21 cellular contexts compared by ENCODE assay signal in genomic region chr16:54268340-54268739, GRCh38. TPM values are rescaled to one million over a fixed set of nuclear protein-coding genes. Genes with fewer than 3 reads are reported as not detected.
DNase-seq lines count a peak whose midpoint lies in the region; ATAC-seq, FAIRE-seq and TF ChIP-seq lines count a peak whose summit lies in the region.
"Had no signal": no experiment of that assay in that cellular context is flagged by ENCODE, and none has a peak within 500 bp of the region (broad histone marks: within the 10 kb centered on the region; RNA-seq: fewer than 3 reads in every experiment).

No MANE protein-coding gene starts in this region.

- H3K27me3 Mint-ChIP-seq in H9 (ENCODE audit: low read depth) = peaks cover 13% of the 10 kb centered on the region
- peaks cover 3% of the 10 kb centered on the region for H3K27me3 Mint-ChIP-seq in neural progenitor cell (ENCODE audit: insufficient read depth, low read depth)

- H2BK15ac ChIP-seq in H9 (ENCODE audit: low read depth, low read length) (no peak overlapping the region), H1 (ENCODE audit: low read length) (no peak overlapping the region)

- TF ChIP-seq EP300 in H1 (IDR thresholded peaks at IDR 0.05; ENCODE audit: borderline replicate concordance in 1 of 2, low read depth in 2 of 2, low read length in 2 of 2) = no peak

- H4K8ac ChIP-seq in H9 (replicated peaks; ENCODE audit: insufficient read length, low read depth, low read length) = no peak overlapping the region
- H4K8ac ChIP-seq in H1 (ENCODE audit: extremely low read depth, insufficient read depth, low read length) = no peak overlapping the region; the same call in 1 of the 2 replicates

- H2AFZ ChIP-seq in H9 (ENCODE audit: low read length) = no peak overlapping the region
- H2AFZ ChIP-seq in H1 (ENCODE audit: low read length) = 0 out of 2 replicates have a peak overlapping the region, but pooled peaks have one; percentile 47
- H2AFZ ChIP-seq in neural progenitor cell (replicated peaks) = peak overlapping the region; percentile 50

- no peak overlapping the region for H3T11ph ChIP-seq in H9 (ENCODE audit: low read length)

- H3K4me3 ChIP-seq in H1 (ENCODE audit: extremely low read depth in 1 of 4, insufficient read depth in 2 of 4, low read depth in 3 of 4, low read length in 4 of 4) = no peak overlapping the region
- H3K4me3 ChIP-seq in neural progenitor cell = no peak overlapping the region
- H3K4me3 ChIP-seq: SJSA1 had no signal

- H2BK12ac ChIP-seq in H9 (ENCODE audit: insufficient read length, low read depth, low read length) (no peak overlapping the region), H1 (ENCODE audit: low read depth, low read length) (no peak overlapping the region)

- no peaks in the 10 kb centered on the region for H3K27me3 ChIP-seq in H9 (ENCODE audit: insufficient read depth, low read length)
- no peaks in the 10 kb centered on the region; a peak in 1 of 7 replicates for H3K27me3 ChIP-seq in H1 (replicated peaks in 1 of 4; ENCODE audit: control insufficient read depth in 3 of 4, extremely low read depth in 1 of 4, insufficient read depth in 3 of 4, low read length in 3 of 4)
- H3K27me3 ChIP-seq in neural progenitor cell = no peaks in the 10 kb centered on the region

- H3K23ac ChIP-seq in H9 (ENCODE audit: insufficient read length, low read depth, low read length) (no peak overlapping the region), H1 (ENCODE audit: insufficient read length) (no peak overlapping the region)

- H3F3A ChIP-seq in neural progenitor cell (ENCODE audit: low read depth) = no peaks in the 10 kb centered on the region

- no CpG with 5 or more reads among the region's 7 CpGs for WGBS in H9 (ENCODE audit: extremely low coverage, insufficient read length, low lambda C conversion rate)
- 89% methylated on average over 7 of the region's 7 CpGs; no CpG with 5 or more reads in 1 of the 2 experiments for WGBS in H1 (ENCODE audit: extremely low coverage in 1 of 2, insufficient coverage in 1 of 2, insufficient read length in 1 of 2, insufficient replicate concordance in 2 of 2, low coverage in 1 of 2, low lambda C conversion rate in 2 of 2, missing lambda C conversion rate in 1 of 2), 2 experiments

- no peak for ATAC-seq in Right ventricle myocardium inferior
- ATAC-seq: PC-3, T-cell had no signal

- H3K4me2 ChIP-seq in H9 (ENCODE audit: insufficient read depth, insufficient read length, low read length) (no peak overlapping the region), H1 (ENCODE audit: insufficient read depth in 1 of 2, low read depth in 2 of 2, low read length in 2 of 2) (no peak overlapping the region), neural progenitor cell (no peak overlapping the region)

- intact Hi-C loops in Right ventricle myocardium inferior (cut with DNase I) = loop anchor here (5.0 kb wide), 1 partner anchor 76 kb away; no protein-coding TSS in a partner anchor

- H3K9me3 ChIP-seq in H9 (ENCODE audit: control insufficient read depth, low read depth, low read length) (no peaks in the 10 kb centered on the region), H1 (ENCODE audit: insufficient read depth in 2 of 2, low read depth in 1 of 2, low read length in 1 of 2) (no peaks in the 10 kb centered on the region), neural progenitor cell (ENCODE audit: low read depth) (no peaks in the 10 kb centered on the region)
- H3K9me3 ChIP-seq: SJSA1 had no signal

- H3K18ac ChIP-seq in H9 (ENCODE audit: insufficient read length, low read depth, low read length) (no peak overlapping the region), H1 (ENCODE audit: extremely low read depth, low read length) (no peak overlapping the region)

- no peak overlapping the region for H3K14ac ChIP-seq in H9 (ENCODE audit: insufficient read depth, low read length)
- H3K14ac ChIP-seq in H1 (ENCODE audit: insufficient read length) = no peak overlapping the region

- H3K79me2 ChIP-seq in H9 (ENCODE audit: insufficient read depth, low read length) = no peaks in the 10 kb centered on the region
- no peaks in the 10 kb centered on the region for H3K79me2 ChIP-seq in H1 (ENCODE audit: control insufficient read depth in 1 of 2, insufficient read depth in 2 of 2, low read length in 2 of 2)
- H3K79me2 ChIP-seq in neural progenitor cell (ENCODE audit: low read depth) = no peaks in the 10 kb centered on the region

- H3K9ac ChIP-seq in H9 (ENCODE audit: extremely low read depth, insufficient read length, low read length) = no peak overlapping the region
- H3K9ac ChIP-seq in H1 (replicated peaks in 1 of 4; ENCODE audit: extremely low read depth in 1 of 4, low read depth in 3 of 4, low read length in 3 of 4) = no peak overlapping the region
- H3K9ac ChIP-seq in neural progenitor cell = no peak overlapping the region

- H2BK20ac ChIP-seq in H9 (ENCODE audit: low read depth, low read length, poor library complexity, severe bottlenecking) = no peak overlapping the region
- no peak overlapping the region for H2BK20ac ChIP-seq in H1 (ENCODE audit: low read length)

- H3K4me1 Mint-ChIP-seq in H9 (no peaks in the 10 kb centered on the region), neural progenitor cell (peaks cover 11% of the 10 kb centered on the region)
- H3K4me1 Mint-ChIP-seq: T-cell had no signal

- H3K4me1 ChIP-seq in H9 (ENCODE audit: insufficient read depth, low read length) (no peaks in the 10 kb centered on the region), H1 (replicated peaks in 1 of 4; ENCODE audit: control insufficient read depth in 3 of 4, insufficient read depth in 4 of 4, low read length in 3 of 4) (no peaks in the 10 kb centered on the region), neural progenitor cell (no peaks in the 10 kb centered on the region)
- H3K4me1 ChIP-seq: SJSA1 had no signal

- TF ChIP-seq RAD21 in H1 (IDR thresholded peaks at IDR 0.05 in 1 of 2, conservative IDR thresholded peaks at IDR 0.05 in 1 of 2; ENCODE audit: low read depth in 2 of 2, low read length in 2 of 2) = no peak

- H4K20me1 ChIP-seq in H9 (ENCODE audit: control insufficient read depth, insufficient read depth, insufficient read length) (no peaks in the 10 kb centered on the region), H1 (replicated peaks in 1 of 2; ENCODE audit: control insufficient read depth in 1 of 2, insufficient read depth in 2 of 2, low read length in 2 of 2) (no peaks in the 10 kb centered on the region), neural progenitor cell (ENCODE audit: low read depth) (no peaks in the 10 kb centered on the region)

- H3K27ac Mint-ChIP-seq in H9 = no peak overlapping the region; a peak in 1 of 7 replicates
- H3K27ac Mint-ChIP-seq in neural progenitor cell = no peak overlapping the region
- H3K27ac Mint-ChIP-seq: T-cell had no signal

- H3K36me3 Mint-ChIP-seq in H9 (ENCODE audit: insufficient read depth in 1 of 3, low read depth in 3 of 3) (no peaks in the 10 kb centered on the region; a peak in 1 of 7 replicates), neural progenitor cell (no peaks in the 10 kb centered on the region)
- H3K36me3 Mint-ChIP-seq: T-cell had no signal

- TF ChIP-seq CTCF in H9 (conservative IDR thresholded peaks at IDR 0.05) (no peak), H1 (IDR thresholded peaks at IDR 0.05; ENCODE audit: control extremely low read depth in 1 of 3, insufficient read depth in 1 of 3, low read depth in 1 of 3, low read length in 3 of 3) (no peak), neural progenitor cell (IDR thresholded peaks at IDR 0.05) (no peak)

- no peak for TF ChIP-seq POLR2A in H1 (IDR thresholded peaks at IDR 0.05; ENCODE audit: control extremely low read depth in 1 of 2, low read depth in 2 of 2, low read length in 2 of 2)

- DNase-seq in H9 (peak; percentile 10), MV-4-11 (lab: John Stamatoyannopoulos, UW) (peak; percentile 34), H1 (ENCODE audit: low read depth in 1 of 2, low spot score in 2 of 2) (no peak), neural progenitor cell (ENCODE audit: low spot score) (no peak), D341Med (ENCODE audit: low spot score) (no peak), Right ventricle myocardium inferior (ENCODE audit: missing footprints) (no peak), NCI-H2227 treated with DMSO at 0.1 percent for 48 hours (lab: John Stamatoyannopoulos, UW) (no peak)
- DNase-seq: Calu3, DMS153, DND-41, H7, Kasumi-1, NCI-H1694, NCI-H2081, NCI-H226, NCI-H510A, NCI-H69, PC-3 had no signal

- no peak overlapping the region for H2AK5ac ChIP-seq in H9 (ENCODE audit: insufficient read length, low read length)
- H2AK5ac ChIP-seq in H1 (ENCODE audit: low read depth, low read length) = no peak overlapping the region

- H3K9me3 Mint-ChIP-seq in H9 (no peaks in the 10 kb centered on the region; a peak in 1 of 5 replicates), neural progenitor cell (peaks cover 3% of the 10 kb centered on the region)
- H3K9me3 Mint-ChIP-seq: T-cell had no signal

- H2BK120ac ChIP-seq in H9 (ENCODE audit: low read depth, low read length, poor library complexity, severe bottlenecking) (no peak overlapping the region), H1 (replicated peaks; ENCODE audit: low read depth, low read length) (no peak overlapping the region)

- H2BK5ac ChIP-seq in H9 (ENCODE audit: insufficient read length, low read length) (no peak overlapping the region), H1 (ENCODE audit: low read depth, low read length) (no peak overlapping the region)

- H3K4me3 Mint-ChIP-seq in H9 (no peak overlapping the region), neural progenitor cell (no peak overlapping the region)
- H3K4me3 Mint-ChIP-seq: T-cell had no signal

- H4K5ac ChIP-seq in H9 (ENCODE audit: insufficient read length, low read depth, low read length) = no peak overlapping the region
- no peak overlapping the region for H4K5ac ChIP-seq in H1 (ENCODE audit: insufficient read length, low read depth, low read length)

- no peak overlapping the region for H3K4ac ChIP-seq in H9 (ENCODE audit: low read depth, low read length)
- H3K4ac ChIP-seq in H1 (replicated peaks; ENCODE audit: insufficient read length, low read depth, low read length) = no peak overlapping the region

- H3K23me2 ChIP-seq in H9 (ENCODE audit: insufficient read length, low read depth, low read length, poor library complexity, severe bottlenecking) = no peaks in the 10 kb centered on the region
- no peaks in the 10 kb centered on the region for H3K23me2 ChIP-seq in H1 (ENCODE audit: low read depth, low read length)

- H3K79me1 ChIP-seq in H9 (ENCODE audit: insufficient read depth, low read depth, low read length, poor library complexity, severe bottlenecking) = no peaks in the 10 kb centered on the region
- no peaks in the 10 kb centered on the region for H3K79me1 ChIP-seq in H1 (ENCODE audit: low read depth, low read length)

- no peak overlapping the region for H3K56ac ChIP-seq in H9 (ENCODE audit: insufficient read length, low read depth, low read length)
- no peak overlapping the region for H3K56ac ChIP-seq in H1 (replicated peaks; ENCODE audit: insufficient read length, low read depth, low read length)

- FAIRE-seq in H1 (lab: Jason Lieb, UNC) = no peak
- FAIRE-seq: GM12892 had no signal

- H3K36me3 ChIP-seq in H1 (ENCODE audit: control insufficient read depth in 2 of 4, insufficient read depth in 4 of 4, low read length in 3 of 4) = no peaks in the 10 kb centered on the region
- no peaks in the 10 kb centered on the region for H3K36me3 ChIP-seq in neural progenitor cell
- H3K36me3 ChIP-seq: SJSA1 had no signal

- H3K27ac ChIP-seq in H9 (ENCODE audit: insufficient read length, low read depth, low read length) (no peak overlapping the region), H1 (ENCODE audit: low read depth, low read length) (no peak overlapping the region), neural progenitor cell (no peak overlapping the region)
- H3K27ac ChIP-seq: SJSA1 had no signal

- POLR2A ChIA-PET in H1 (lab: Charles Lee; ENCODE audit: partially characterized antibody) = no interaction called here

- CTCF ChIA-PET in H1 (lab: Charles Lee; ENCODE audit: partially characterized antibody) = interaction anchor here (0.5 to 2.4 kb wide), 3 partner anchors 14 to 485 kb away, joined by 3 to 7 read pairs (median 3); no protein-coding TSS in a partner anchor

- H4K91ac ChIP-seq in H9 (ENCODE audit: insufficient read length, low read depth, low read length) = no peak overlapping the region
- H4K91ac ChIP-seq in H1 (replicated peaks; ENCODE audit: insufficient read length, low read length) = no peak overlapping the region

RNA-seq across cellular contexts. Expression of gene IRX3, which starts 18.2 kb away (rescaled TPM):
- total RNA-seq in H9 (2021) = 1.8 and 2.4 TPM in 2 replicates
- total RNA-seq in H1 (2021; fragmentation: NEBNext Ultra II Directional; extraction: Animal tissue kit (Norgen Biotek cat#: 25700)) = 1.6 and 2.9 TPM in 2 replicates
- 0.50 and 1.7 TPM in 2 replicates for polyA plus RNA-seq in H1 (2011; rRNA removed)
- 1.6 TPM for polyA plus RNA-seq in H1 (2011; cell fraction: cytosol; rRNA removed)
- 1.5 TPM for polyA plus RNA-seq in H1 (2011; cell fraction: nucleus; rRNA removed)
- polyA plus RNA-seq in H1 (2012, experiment 1 of 2) = 1.2 to 1.8 TPM (median 1.5 TPM) in 4 replicates
- 1.2 TPM for polyA plus RNA-seq in H1 (2012, experiment 2 of 2)
- polyA plus RNA-seq in H1 (2013, experiment 1 of 2) = 1.6 TPM
- 2.4 TPM for polyA plus RNA-seq in H1 (2013, experiment 2 of 2)
- polyA minus RNA-seq in H1 (2011; rRNA and poly(A)+ RNA removed) = 0.13 TPM in 1 of 2 replicates, not detected in the other
- 2.6 TPM for polyA minus RNA-seq in H1 (2011; cell fraction: cytosol; rRNA and poly(A)+ RNA removed)
- polyA minus RNA-seq in H1 (2011; cell fraction: nucleus; rRNA and poly(A)+ RNA removed) = 1.8 TPM
- 4.6 and 9.1 TPM in 2 replicates for total RNA-seq in neural progenitor cell (ENCODE audit: low replicate concordance)
- 38.8 TPM for total RNA-seq in Right ventricle myocardium inferior
- total RNA-seq: PC-3 had no signal

Comparison
In these comparisons a context has a peak if more than half of its experiments do, and no peak if none do; other contexts are left out.
1. DNase-seq: peak in H9 (single experiment) and MV-4-11 (single experiment); none in H1 (0 of 2), neural progenitor cell (single experiment), D341Med (single experiment), Right ventricle myocardium inferior (single experiment) and NCI-H2227 treated with DMSO at 0.1 percent for 48 hours (single experiment).